8 cellular contexts compared by ENCODE assay signal in the genomic region with DNA sequence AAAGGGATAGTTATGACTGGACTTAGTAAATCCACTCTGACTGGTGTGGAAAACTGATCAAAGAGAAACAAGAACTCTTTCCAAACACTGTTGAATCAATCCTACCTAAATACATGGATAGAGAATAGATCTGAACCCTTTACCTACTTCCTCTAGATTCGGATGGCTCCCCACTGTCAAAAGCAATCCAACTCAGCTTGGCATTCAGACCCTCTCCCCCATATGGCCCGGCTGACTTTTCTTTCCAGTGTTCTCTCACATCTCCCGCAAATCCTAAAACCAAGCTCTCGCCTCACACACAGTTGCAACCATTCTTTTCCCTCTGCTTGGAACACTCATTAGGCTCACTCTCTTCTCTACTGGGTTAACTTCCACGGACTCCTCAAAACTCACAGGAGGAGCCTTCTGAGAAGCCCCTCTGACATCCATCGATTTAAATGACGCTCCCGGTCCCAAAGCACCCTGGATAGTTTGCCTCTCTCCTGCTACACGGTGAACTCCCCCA. TPM values are rescaled to one million over a fixed set of nuclear protein-coding genes. Genes with fewer than 3 reads are reported as not detected.
DNase-seq lines count a peak whose midpoint lies in the region; ATAC-seq and TF ChIP-seq lines count a peak whose summit lies in the region.

No MANE protein-coding gene starts in this region.

- no peak overlapping the region for H2BK12ac ChIP-seq in neuronal stem cell (ENCODE audit: low read length)

- peaks cover 29% of the 10 kb centered on the region for H3K27me3 ChIP-seq in endodermal cell (ENCODE audit: control insufficient read depth, insufficient read depth, low read length, poor library complexity, severe bottlenecking)
- H3K27me3 ChIP-seq in neuronal stem cell (ENCODE audit: control insufficient read depth in 3 of 3, insufficient read depth in 3 of 3, low read depth in 1 of 3, low read length in 3 of 3), result peaks cover 0 to 2% (median 0%) of the 10 kb centered on the region in 3 experiments

- TF ChIP-seq CTCF in endodermal cell (conservative IDR thresholded peaks at IDR 0.05), result no peak
- TF ChIP-seq CTCF in chondrocyte (IDR thresholded peaks at IDR 0.05), result no peak

- peak overlapping the region; percentile 100 for H2AFZ ChIP-seq in neuronal stem cell (ENCODE audit: low read length)

- H2BK15ac ChIP-seq in neuronal stem cell (ENCODE audit: low read length), result no peak overlapping the region

- 0 to 1% methylated on average over 5 to 9 of the region's 9 CpGs for WGBS in endodermal cell (ENCODE audit: insufficient coverage in 1 of 2, insufficient read length in 1 of 2), 2 experiments
- no CpG with 5 or more reads among the region's 9 CpGs for WGBS in neuronal stem cell (ENCODE audit: extremely low coverage in 2 of 2, insufficient read length in 2 of 2, insufficient replicate concordance in 1 of 2), 2 donors

- H2BK5ac ChIP-seq in neuronal stem cell (ENCODE audit: low read length), result no peak overlapping the region

- H3K27ac Mint-ChIP-seq in endodermal cell (no peak overlapping the region), chondrocyte (ENCODE audit: unreplicated experiment) (no peak overlapping the region)
- H3K27ac Mint-ChIP-seq in activated T-helper 1 cell treated with anti-CD3 and anti-CD28 coated beads, Interleukin-12 subunit alpha, Interleukin-12 subunit beta, Interleukin-2, Interleukin-4 antibody, amounts not matched to agents 30 ng/mL and 10 ng/mL and 1 ng/mL, durations not matched to agents 14 hours and 24 hours and 36 hours, result no peak overlapping the region

- H3K36me3 Mint-ChIP-seq in endodermal cell (ENCODE audit: low read depth) (peaks cover 14% of the 10 kb centered on the region), chondrocyte (ENCODE audit: low read depth) (no peaks in the 10 kb centered on the region)
- peaks cover 4% of the 10 kb centered on the region for H3K36me3 Mint-ChIP-seq in activated T-helper 1 cell treated with anti-CD3 and anti-CD28 coated beads, Interleukin-12 subunit alpha, Interleukin-12 subunit beta, Interleukin-2, Interleukin-4 antibody, amounts not matched to agents 30 ng/mL and 10 ng/mL and 1 ng/mL, durations not matched to agents 14 hours and 24 hours and 36 hours (ENCODE audit: low read depth)

- H3K27ac ChIP-seq in KOPT-K1 (ENCODE audit: low read depth, low read length, poor library complexity, severe bottlenecking) (peak overlapping the region; percentile 77), endodermal cell (ENCODE audit: low read depth, low read length) (peak overlapping the region; percentile 67), neuronal stem cell (replicated peaks; ENCODE audit: low read length) (peak overlapping the region; percentile 88)

- intact Hi-C loops in activated T-helper 1 cell treated with anti-CD3 and anti-CD28 coated beads, Interleukin-12 subunit alpha, Interleukin-12 subunit beta, Interleukin-2, Interleukin-4 antibody, amounts not matched to agents 30 ng/mL and 10 ng/mL and 1 ng/mL, durations not matched to agents 14 hours and 24 hours and 36 hours (cut with micrococcal nuclease), result loop anchor here (1.0 to 10.0 kb wide), 7 partner anchors 19 to 1380 kb away; partner anchors contain the start of genes GCSAM, SLC35A5 and ZDHHC23

- H2AK5ac ChIP-seq in neuronal stem cell (ENCODE audit: low read depth, low read length), result no peak overlapping the region

- H3K18ac ChIP-seq in neuronal stem cell (ENCODE audit: low read length), result peak overlapping the region; percentile 91

- H3K9me3 Mint-ChIP-seq in endodermal cell, result peaks cover 12% of the 10 kb centered on the region
- peaks cover 13% of the 10 kb centered on the region for H3K9me3 Mint-ChIP-seq in chondrocyte (ENCODE audit: low read depth)
- H3K9me3 Mint-ChIP-seq in activated T-helper 1 cell treated with anti-CD3 and anti-CD28 coated beads, Interleukin-12 subunit alpha, Interleukin-12 subunit beta, Interleukin-2, Interleukin-4 antibody, amounts not matched to agents 30 ng/mL and 10 ng/mL and 1 ng/mL, durations not matched to agents 14 hours and 24 hours and 36 hours, result no peaks in the 10 kb centered on the region

- H3K4me3 Mint-ChIP-seq in endodermal cell, result no peak overlapping the region
- no peak overlapping the region for H3K4me3 Mint-ChIP-seq in chondrocyte (ENCODE audit: unreplicated experiment)
- no peak overlapping the region for H3K4me3 Mint-ChIP-seq in activated T-helper 1 cell treated with anti-CD3 and anti-CD28 coated beads, Interleukin-12 subunit alpha, Interleukin-12 subunit beta, Interleukin-2, Interleukin-4 antibody, amounts not matched to agents 30 ng/mL and 10 ng/mL and 1 ng/mL, durations not matched to agents 14 hours and 24 hours and 36 hours

- H3K27me3 Mint-ChIP-seq in endodermal cell (ENCODE audit: insufficient read depth), result peaks cover 24% of the 10 kb centered on the region
- peaks cover 20% of the 10 kb centered on the region for H3K27me3 Mint-ChIP-seq in chondrocyte (ENCODE audit: low read depth)
- peaks cover 24% of the 10 kb centered on the region for H3K27me3 Mint-ChIP-seq in activated T-helper 1 cell treated with anti-CD3 and anti-CD28 coated beads, Interleukin-12 subunit alpha, Interleukin-12 subunit beta, Interleukin-2, Interleukin-4 antibody, amounts not matched to agents 30 ng/mL and 10 ng/mL and 1 ng/mL, durations not matched to agents 14 hours and 24 hours and 36 hours (ENCODE audit: insufficient read depth)

- peak overlapping the region; percentile 72 for H3K14ac ChIP-seq in neuronal stem cell (ENCODE audit: low read length)

- no peak overlapping the region for H4K91ac ChIP-seq in neuronal stem cell (ENCODE audit: low read depth, low read length, poor library complexity)

- H3K9me3 ChIP-seq in KOPT-K1 (ENCODE audit: insufficient read depth, low read length, poor library complexity, severe bottlenecking), result peaks cover 4% of the 10 kb centered on the region
- H3K9me3 ChIP-seq in endodermal cell (ENCODE audit: control insufficient read depth, low read length), result peaks cover 10% of the 10 kb centered on the region
- H3K9me3 ChIP-seq in neuronal stem cell (replicated peaks in 1 of 2; ENCODE audit: control insufficient read depth in 2 of 2, insufficient read depth in 1 of 2, low read depth in 1 of 2, low read length in 2 of 2), result peaks cover 1 to 7% of the 10 kb centered on the region in 2 donors

- no peak for DNase-seq in endodermal cell
- DNase-seq in neuronal stem cell (ENCODE audit: low spot score), result no peak
- DNase-seq in chondrocyte (ENCODE audit: low spot score), result no peak
- DNase-seq in islet precursor cell, result no peak
- no peak for DNase-seq in activated CD4-positive, alpha-beta T cell treated with anti-CD3 and anti-CD28 coated beads, Interleukin-2, amount 50 U/mL, for 48 hours
- DNase-seq in activated T-helper 1 cell treated with anti-CD3 and anti-CD28 coated beads, Interleukin-12 subunit alpha, Interleukin-12 subunit beta, Interleukin-2, Interleukin-4 antibody, amounts not matched to agents 30 ng/mL and 10 ng/mL and 1 ng/mL, durations not matched to agents 14 hours and 24 hours and 36 hours (ENCODE audit: low spot score), result no peak

- H3K36me3 ChIP-seq in KOPT-K1 (ENCODE audit: insufficient read depth, low read length) (no peaks in the 10 kb centered on the region), endodermal cell (ENCODE audit: control insufficient read depth, insufficient read depth, low read length) (no peaks in the 10 kb centered on the region), neuronal stem cell (replicated peaks in 1 of 2; ENCODE audit: control insufficient read depth in 2 of 2, insufficient read depth in 2 of 2, low read length in 2 of 2) (no peaks in the 10 kb centered on the region)

- H3K4me2 ChIP-seq in neuronal stem cell (ENCODE audit: insufficient read depth, low read length, poor library complexity, severe bottlenecking), result peak overlapping the region; percentile 60

- H3K79me1 ChIP-seq in neuronal stem cell (ENCODE audit: low read depth, low read length), result no peaks in the 10 kb centered on the region

- H3K23ac ChIP-seq in neuronal stem cell (ENCODE audit: low read depth, low read length, poor library complexity), result no peak overlapping the region

- peak; percentile 4 for ATAC-seq in GM18511 (IDR thresholded peaks at IDR 0.05; ENCODE audit: unreplicated experiment)

- no peak overlapping the region for H2BK120ac ChIP-seq in neuronal stem cell (ENCODE audit: low read depth, low read length)

- peak overlapping the region; percentile 70 for H3K9ac ChIP-seq in endodermal cell (ENCODE audit: extremely low read depth, low read length, poor library complexity, severe bottlenecking)
- H3K9ac ChIP-seq in neuronal stem cell (ENCODE audit: low read depth, low read length, poor library complexity), result no peak overlapping the region

- no peaks in the 10 kb centered on the region for H3K4me1 Mint-ChIP-seq in endodermal cell
- peaks cover 5% of the 10 kb centered on the region for H3K4me1 Mint-ChIP-seq in chondrocyte (ENCODE audit: low read depth)
- H3K4me1 Mint-ChIP-seq in activated T-helper 1 cell treated with anti-CD3 and anti-CD28 coated beads, Interleukin-12 subunit alpha, Interleukin-12 subunit beta, Interleukin-2, Interleukin-4 antibody, amounts not matched to agents 30 ng/mL and 10 ng/mL and 1 ng/mL, durations not matched to agents 14 hours and 24 hours and 36 hours (ENCODE audit: low read depth), result peaks cover 7% of the 10 kb centered on the region

- H3K4ac ChIP-seq in neuronal stem cell (ENCODE audit: low read length), result no peak overlapping the region

- H3K4me3 ChIP-seq in endodermal cell (ENCODE audit: low read length) (peak overlapping the region; percentile 98), neuronal stem cell (ENCODE audit: low read length in 2 of 2) (peak overlapping the region; percentile 79 to 93)

- no peaks in the 10 kb centered on the region for H3K4me1 ChIP-seq in endodermal cell (ENCODE audit: control insufficient read depth, insufficient read depth, low read length)
- peaks cover 0 to 5% of the 10 kb centered on the region in 2 donors for H3K4me1 ChIP-seq in neuronal stem cell (ENCODE audit: control insufficient read depth in 2 of 2, insufficient read depth in 1 of 2, low read depth in 1 of 2, low read length in 2 of 2)

- no peak overlapping the region for H4K8ac ChIP-seq in neuronal stem cell (ENCODE audit: low read depth, low read length)

RNA-seq across cellular contexts. Expression of gene SPICE1, which starts 0.6 kb away (rescaled TPM):
- total RNA-seq in endodermal cell (10 to 100 TPM; 20.7 to 36.2 TPM), chondrocyte (8.8 to 19.5 TPM (median 9.3 TPM) in 3 replicates)
- polyA plus RNA-seq in endodermal cell (2013, experiment 1 of 2), result 30.1 TPM
- 27.7 TPM for polyA plus RNA-seq in endodermal cell (2013, experiment 2 of 2)
- polyA plus RNA-seq in neuronal stem cell (2013, experiment 1 of 2), result 18.3 TPM
- 18.3 TPM for polyA plus RNA-seq in neuronal stem cell (2013, experiment 2 of 2)
- total RNA-seq in activated T-helper 1 cell treated with anti-CD3 and anti-CD28 coated beads, Interleukin-12 subunit alpha, Interleukin-12 subunit beta, Interleukin-2, Interleukin-4 antibody, amounts not matched to agents 30 ng/mL and 10 ng/mL and 1 ng/mL, durations not matched to agents 14 hours and 24 hours and 36 hours, result 14.3 and 20.9 TPM in 2 replicates

RNA-seq across cellular contexts. Expression of gene SIDT1, which starts 18.0 kb away (rescaled TPM):
- total RNA-seq in endodermal cell (not detected), chondrocyte (not detected in 3 replicates)
- 0.25 TPM for polyA plus RNA-seq in endodermal cell (2013, experiment 1 of 2)
- polyA plus RNA-seq in endodermal cell (2013, experiment 2 of 2), result 0.70 TPM
- polyA plus RNA-seq in neuronal stem cell (2013, experiment 1 of 2), result not detected
- polyA plus RNA-seq in neuronal stem cell (2013, experiment 2 of 2), result not detected
- 11.3 and 12.2 TPM in 2 replicates for total RNA-seq in activated T-helper 1 cell treated with anti-CD3 and anti-CD28 coated beads, Interleukin-12 subunit alpha, Interleukin-12 subunit beta, Interleukin-2, Interleukin-4 antibody, amounts not matched to agents 30 ng/mL and 10 ng/mL and 1 ng/mL, durations not matched to agents 14 hours and 24 hours and 36 hours

Comparison
In these comparisons a context has a peak if more than half of its experiments do, and no peak if none do; other contexts are left out.
1. RNA of gene SIDT1, which starts 18.0 kb away (total RNA-seq): 11.3 to 12.2 TPM in activated T-helper 1 cell treated with anti-CD3 and anti-CD28 coated beads, Interleukin-12 subunit alpha, Interleukin-12 subunit beta, Interleukin-2, Interleukin-4 antibody, amounts not matched to agents 30 ng/mL and 10 ng/mL and 1 ng/mL, durations not matched to agents 14 hours and 24 hours and 36 hours; not detected in endodermal cell and not detected in chondrocyte; every median in the first group is over 10 times any median in the second.
2. Peak in every context shown above with its lines, with median percentiles within 50 percentile points of each other: H3K27ac ChIP-seq.